8 cellular contexts compared by ENCODE assay signal in the genomic region with DNA sequence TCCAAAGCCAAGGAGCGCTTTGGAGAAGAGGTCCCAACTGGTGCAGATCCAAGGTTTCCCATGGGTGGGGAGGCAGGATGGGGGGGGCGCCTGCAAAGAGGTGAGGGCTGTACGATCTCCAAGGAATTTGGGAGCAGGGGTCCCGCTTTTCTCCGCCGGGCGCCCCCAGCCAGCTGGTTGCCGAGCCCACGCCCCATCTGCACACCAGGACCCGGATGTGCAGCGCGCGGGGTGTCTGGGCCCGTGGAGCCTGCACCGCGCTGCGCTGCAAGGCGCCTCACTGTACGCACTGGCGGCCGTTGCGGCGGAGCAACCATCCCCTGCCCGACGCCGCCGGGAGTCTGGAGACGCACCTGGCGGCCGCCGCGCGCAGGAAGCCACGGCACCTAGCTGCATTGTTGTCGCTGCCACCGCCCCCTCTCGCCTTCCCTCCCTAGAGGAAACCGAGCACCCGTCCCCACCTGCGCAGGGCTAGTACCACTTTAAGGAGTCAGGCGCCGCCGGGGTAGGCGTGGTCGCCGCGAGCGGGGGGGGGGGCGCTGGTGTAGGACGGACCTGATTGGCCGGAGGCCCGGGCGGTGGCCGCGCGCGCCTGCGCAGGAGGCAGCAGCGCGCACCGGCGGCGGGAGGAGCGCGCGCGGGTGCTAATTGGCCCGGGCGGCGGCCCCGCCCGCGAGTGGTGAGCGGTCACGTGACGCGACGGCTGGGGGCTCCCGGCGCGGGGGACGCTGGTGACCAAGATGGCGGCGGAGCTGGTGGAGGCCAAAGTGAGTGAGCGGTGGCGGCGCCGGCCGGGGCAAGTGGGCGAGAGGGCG. TPM values are rescaled to one million over a fixed set of nuclear protein-coding genes. Genes with fewer than 3 reads are reported as not detected.
DNase-seq lines count a peak whose midpoint lies in the region; ATAC-seq and TF ChIP-seq lines count a peak whose summit lies in the region.

A gene with protein sequence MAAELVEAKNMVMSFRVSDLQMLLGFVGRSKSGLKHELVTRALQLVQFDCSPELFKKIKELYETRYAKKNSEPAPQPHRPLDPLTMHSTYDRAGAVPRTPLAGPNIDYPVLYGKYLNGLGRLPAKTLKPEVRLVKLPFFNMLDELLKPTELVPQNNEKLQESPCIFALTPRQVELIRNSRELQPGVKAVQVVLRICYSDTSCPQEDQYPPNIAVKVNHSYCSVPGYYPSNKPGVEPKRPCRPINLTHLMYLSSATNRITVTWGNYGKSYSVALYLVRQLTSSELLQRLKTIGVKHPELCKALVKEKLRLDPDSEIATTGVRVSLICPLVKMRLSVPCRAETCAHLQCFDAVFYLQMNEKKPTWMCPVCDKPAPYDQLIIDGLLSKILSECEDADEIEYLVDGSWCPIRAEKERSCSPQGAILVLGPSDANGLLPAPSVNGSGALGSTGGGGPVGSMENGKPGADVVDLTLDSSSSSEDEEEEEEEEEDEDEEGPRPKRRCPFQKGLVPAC (plus strand): TSS at position 716 of the 815 bp plus-strand sequence. CDS start 25 bp downstream, at position 741.

- H3K27me3 ChIP-seq in A673 (replicated peaks; ENCODE audit: insufficient read depth, low read depth, low read length, poor library complexity) (no peaks in the 10 kb centered on the region), WERI-Rb-1 (ENCODE audit: insufficient read depth, low read depth, severe bottlenecking) (no peaks in the 10 kb centered on the region), breast epithelium (no peaks in the 10 kb centered on the region), smooth muscle cell (ENCODE audit: low read depth) (no peaks in the 10 kb centered on the region)

- H3K4me3 ChIP-seq in A673 (ENCODE audit: low read depth, low read length, poor library complexity, severe bottlenecking) (peak within 1 kb of the TSS; percentile 66), WERI-Rb-1 (ENCODE audit: low read depth, low read length) (peak within 1 kb of the TSS; percentile 76), breast epithelium (peak within 1 kb of the TSS; percentile 97 to 98 (median 97)), smooth muscle cell (peak within 1 kb of the TSS; percentile 84)

- TF ChIP-seq POLR2A in breast epithelium (IDR thresholded peaks at IDR 0.05), result no peak

- peak within 1 kb of the TSS; percentile 58 for H2AFZ ChIP-seq in smooth muscle cell (ENCODE audit: low read depth)

- DNase-seq in A673 (ENCODE audit: low spot score) (peak; percentile 98), NCI-H2196 (lab: John Stamatoyannopoulos, UW; ENCODE audit: unreplicated experiment) (peak; percentile 97), WERI-Rb-1 (peak; percentile 96), breast epithelium (ENCODE audit: low spot score in 2 of 2) (peak; percentile 95 to 96), iPS-NIHi11 (ENCODE audit: low spot score) (peak; percentile 100), smooth muscle cell (lab: John Stamatoyannopoulos, UW; ENCODE audit: unreplicated experiment) (peak; percentile 92)

- peaks cover 39% of the 10 kb centered on the region for H3K79me2 ChIP-seq in smooth muscle cell (ENCODE audit: low read depth)

- H3K36me3 ChIP-seq in A673 (ENCODE audit: insufficient read depth, low read length, poor library complexity, severe bottlenecking) (peaks cover 5% of the 10 kb centered on the region), WERI-Rb-1 (peaks cover 22% of the 10 kb centered on the region), breast epithelium (no peaks in the 10 kb centered on the region), smooth muscle cell (ENCODE audit: low read depth) (no peaks in the 10 kb centered on the region)

- peaks cover 38% of the 10 kb centered on the region for H4K20me1 ChIP-seq in smooth muscle cell (ENCODE audit: low read depth)

- POLR2A ChIA-PET in A673 (lab: Charles Lee; ENCODE audit: low non-redundant PET), result interaction anchor here (0.6 to 1.8 kb wide), 3 partner anchors 22 to 200 kb away, joined by 3 to 5 read pairs (median 5); a partner anchor contains a TSS

- BruUV-seq in A673 (replicated peaks; lab: Mats Ljungman, UMichigan), result TSS peak; percentile 86

- no peaks in the 10 kb centered on the region for H3F3A ChIP-seq in smooth muscle cell (ENCODE audit: low read depth)

- H3K9me3 ChIP-seq in A673 (ENCODE audit: low read depth, low read length, poor library complexity, severe bottlenecking) (no peaks in the 10 kb centered on the region), WERI-Rb-1 (ENCODE audit: severe bottlenecking) (no peaks in the 10 kb centered on the region), breast epithelium (no peaks in the 10 kb centered on the region), smooth muscle cell (replicated peaks; ENCODE audit: low read depth) (no peaks in the 10 kb centered on the region)

- CTCF ChIA-PET in A673 (lab: Charles Lee), result interaction anchor here (0.6 to 1.3 kb wide), 2 partner anchors 19 to 335 kb away, joined by 3 to 4 read pairs; no protein-coding TSS in a partner anchor

- ATAC-seq in GM18868 (IDR thresholded peaks at IDR 0.05; ENCODE audit: unreplicated experiment) (peak; percentile 74), HG03103 (IDR thresholded peaks at IDR 0.05; ENCODE audit: low read depth, unreplicated experiment) (peak; percentile 74)

- no peak for TF ChIP-seq CTCF in A673 (conservative IDR thresholded peaks at IDR 0.05; ENCODE audit: low read depth, low read length)
- 0 out of 2 replicates have a peak, but pooled peaks have one; percentile 3 for TF ChIP-seq CTCF in WERI-Rb-1 (IDR thresholded peaks at IDR 0.05; ENCODE audit: low read depth, low read length)
- TF ChIP-seq CTCF in breast epithelium (IDR thresholded peaks at IDR 0.05), result peak in 2 of 3 donors; percentile 11 to 29
- no peak for TF ChIP-seq CTCF in smooth muscle cell (IDR thresholded peaks at IDR 0.05; ENCODE audit: borderline replicate concordance, insufficient read depth, poor library complexity, severe bottlenecking)

- intact Hi-C loops in A673 (cut with micrococcal nuclease; ENCODE audit: unreplicated experiment), result no loop called here
- intact Hi-C loops in breast epithelium (cut with DNase I; ENCODE audit: low total_unique reads), result no loop called here

- H3K27ac ChIP-seq in A673 (ENCODE audit: low read depth, low read length, poor library complexity, severe bottlenecking) (peak within 1 kb of the TSS; percentile 80), WERI-Rb-1 (peak within 1 kb of the TSS; percentile 96), breast epithelium (peak within 1 kb of the TSS; percentile 90 to 93), smooth muscle cell (ENCODE audit: low read depth) (no peak within 1 kb of the TSS)

- H3K4me1 ChIP-seq in A673 (ENCODE audit: insufficient read depth, low read length, poor library complexity, severe bottlenecking) (peaks cover 9% of the 10 kb centered on the region), breast epithelium (peaks cover 4 to 22% of the 10 kb centered on the region in 2 donors), smooth muscle cell (ENCODE audit: low read depth) (peaks cover 15% of the 10 kb centered on the region)

- peak within 1 kb of the TSS; percentile 78 for H3K9ac ChIP-seq in smooth muscle cell (ENCODE audit: low read depth)

- peak within 1 kb of the TSS; percentile 100 for H3K4me2 ChIP-seq in smooth muscle cell

- 1% methylated on average over 55 of the region's 91 CpGs for WGBS in smooth muscle cell (ENCODE audit: low lambda C conversion rate)

RNA-seq across cellular contexts. Expression of the gene that starts here (rescaled TPM):
- total RNA-seq in A673 (2021), result 48.1 and 59.1 TPM in 2 replicates
- 10 to 100 TPM in 2 of 3 donors, 1 to 10 TPM in 1; 9.4 to 17.0 (median 15.7) TPM for total RNA-seq in breast epithelium
- 15.6 and 17.3 TPM in 2 replicates for total RNA-seq in smooth muscle cell
- 8.1 and 14.0 TPM in 2 replicates for polyA plus RNA-seq in smooth muscle cell

Comparison
In these comparisons a context has a peak if more than half of its experiments do, and no peak if none do; other contexts are left out.
1. CTCF ChIP-seq: peak in WERI-Rb-1 (single experiment) and breast epithelium (2 of 3); none in A673 (single experiment) and smooth muscle cell (single experiment).
2. Peak in every context shown above with its lines, with median percentiles within 50 percentile points of each other: DNase-seq and H3K4me3 ChIP-seq.